ENCODE assay signal across 8 cellular contexts in genomic region chrX:124217289-124218251, GRCh38.
DNase-seq lines count a peak whose midpoint lies in the region; ATAC-seq, FAIRE-seq and TF ChIP-seq lines count a peak whose summit lies in the region.

No MANE protein-coding gene starts in this region.

- no peak overlapping the region for H3K4me3 ChIP-seq in K562
- no peak overlapping the region for H3K4me3 ChIP-seq in PC-9

- H3K9me3 ChIP-seq in K562 (replicated peaks; ENCODE audit: control insufficient read depth, insufficient read depth, low read depth, low read length) (no peaks in the 10 kb centered on the region), PC-9 (ENCODE audit: insufficient read depth, low read depth) (no peaks in the 10 kb centered on the region)

- no peak for TF ChIP-seq EP300 in K562 (IDR thresholded peaks at IDR 0.05; ENCODE audit: low read length)

- FAIRE-seq in K562 (lab: Jason Lieb, UNC), result no peak

- WGBS in K562 (ENCODE audit: insufficient coverage, low coverage, missing lambda C conversion rate), result 20% methylated on average over 9 of the region's 10 CpGs

- peak overlapping the region; percentile 52 to 76 (median 69) for H3K4me3 Mint-ChIP-seq in naive thymus-derived CD8-positive, alpha-beta T cell

- H3K36me3 ChIP-seq in K562 (ENCODE audit: control insufficient read depth, insufficient read depth, low read length) (no peaks in the 10 kb centered on the region), PC-9 (ENCODE audit: low read depth) (no peaks in the 10 kb centered on the region)

- H3K79me2 ChIP-seq in K562 (ENCODE audit: control insufficient read depth, insufficient read depth, low read length) (no peaks in the 10 kb centered on the region), PC-9 (ENCODE audit: low read depth) (no peaks in the 10 kb centered on the region)

- H3K4me1 ChIP-seq in K562 (replicated peaks in 1 of 2; ENCODE audit: control insufficient read depth in 2 of 2, insufficient read depth in 2 of 2, low read length in 2 of 2) (peaks cover 4 to 6% of the 10 kb centered on the region in 2 experiments; a peak in 3 of 5 replicates), PC-9 (replicated peaks; ENCODE audit: insufficient read depth) (no peaks in the 10 kb centered on the region)

- H2AFZ ChIP-seq in K562 (ENCODE audit: low read depth, low read length) (peak overlapping the region; percentile 69), PC-9 (no peak overlapping the region)

- no peaks in the 10 kb centered on the region for H3K27me3 Mint-ChIP-seq in naive thymus-derived CD8-positive, alpha-beta T cell

- peak overlapping the region; percentile 72 to 96 (median 92) for H3K27ac Mint-ChIP-seq in naive thymus-derived CD8-positive, alpha-beta T cell

- H3K27ac ChIP-seq in K562 (ENCODE audit: extremely low read depth, low read depth, low read length) (no peak overlapping the region), PC-9 (no peak overlapping the region)

- in situ Hi-C loops in K562 (cut with MboI), result no loop called here
- in situ Hi-C loops in G401 (cut with HindIII; ENCODE audit: low sequenced_read_pairs), result no loop called here

- CTCF ChIA-PET in K562 (lab: Yijun Ruan, JAX; ENCODE audit: low intra/inter-chr PET ratio) (no interaction called here), PC-9 (lab: Charles Lee) (no interaction called here)

- H3K9me2 ChIP-seq in PC-9 (ENCODE audit: insufficient read depth), result no peaks in the 10 kb centered on the region

- no peaks in the 10 kb centered on the region for H3K9me3 Mint-ChIP-seq in naive thymus-derived CD8-positive, alpha-beta T cell

- no peak overlapping the region for H3K4me2 ChIP-seq in K562 (ENCODE audit: insufficient read depth, low read length)
- no peak overlapping the region for H3K4me2 ChIP-seq in PC-9

- H4K20me1 ChIP-seq in K562 (replicated peaks; ENCODE audit: control insufficient read depth, insufficient read depth, low read length) (no peaks in the 10 kb centered on the region), PC-9 (ENCODE audit: insufficient read depth) (no peaks in the 10 kb centered on the region)

- H3K9me1 ChIP-seq in K562 (ENCODE audit: control insufficient read depth, insufficient read depth, low read length), result no peaks in the 10 kb centered on the region

- no peaks in the 10 kb centered on the region for H3K36me3 Mint-ChIP-seq in naive thymus-derived CD8-positive, alpha-beta T cell

- DNase-seq in DMS153 treated with DMSO at 0.1 percent for 48 hours (lab: John Stamatoyannopoulos, UW; ENCODE audit: unreplicated experiment) (peak; percentile 82), T-helper 22 cell (ENCODE audit: low read depth) (peak; percentile 60), K562 (ENCODE audit: extremely low read depth in 1 of 4, low spot score in 3 of 4) (peak in 1 of 4 experiments; percentile 14), PC-9 (no peak), G401 (ENCODE audit: low spot score) (no peak)
- peak; percentile 24 to 80 (median 54) for DNase-seq in naive thymus-derived CD8-positive, alpha-beta T cell

- H3K4me1 Mint-ChIP-seq in naive thymus-derived CD8-positive, alpha-beta T cell, result peaks cover 45 to 77% (median 70%) of the 10 kb centered on the region in 4 donors

- TF ChIP-seq POLR2A in K562 (conservative IDR thresholded peaks at IDR 0.05), result no peak

- peak; percentile 79 for ATAC-seq in GM21360 (IDR thresholded peaks at IDR 0.05; ENCODE audit: unreplicated experiment)
- peak; percentile 76 for ATAC-seq in HG03565 (IDR thresholded peaks at IDR 0.05; ENCODE audit: unreplicated experiment)
- peak; percentile 75 for ATAC-seq in K562
- peak; percentile 94 to 96 for ATAC-seq in naive thymus-derived CD8-positive, alpha-beta T cell

- peak overlapping the region in 1 of 2 experiments; percentile 45; a peak in 1 of 4 replicates for H3K9ac ChIP-seq in K562 (ENCODE audit: insufficient read depth in 1 of 2, low read depth in 2 of 2, low read length in 2 of 2)

- POLR2A ChIA-PET in K562 (lab: Yijun Ruan, JAX), result interaction anchor here (0.6 to 0.9 kb wide), 2 partner anchors 16 to 151 kb away, joined by 3 to 4 read pairs; no protein-coding TSS in a partner anchor
- POLR2A ChIA-PET in naive thymus-derived CD8-positive, alpha-beta T cell (lab: Charles Lee), result interaction anchor here (0.7 to 3.7 kb wide), 5 partner anchors 124 to 574 kb away, joined by 3 to 19 read pairs (median 4); partner anchors contain the start of gene SH2D1A
- POLR2A ChIA-PET in PC-9 (lab: Charles Lee; ENCODE audit: unreplicated experiment), result no interaction called here

- intact Hi-C loops in K562 (cut with micrococcal nuclease) (no loop called here), PC-9 (cut with micrococcal nuclease; ENCODE audit: unreplicated experiment) (no loop called here)

- no peak for TF ChIP-seq RAD21 in K562 (CRISPR knock-in tag; conservative IDR thresholded peaks at IDR 0.05 in 1 of 2, IDR thresholded peaks at IDR 0.05 in 1 of 2)

- H3K27me3 ChIP-seq in K562 (ENCODE audit: control insufficient read depth in 2 of 2, insufficient read depth in 2 of 2, low read length in 2 of 2) (no peaks in the 10 kb centered on the region; a peak in 1 of 5 replicates), PC-9 (ENCODE audit: insufficient read depth, low read depth) (no peaks in the 10 kb centered on the region)

- TF ChIP-seq CTCF in K562 (IDR thresholded peaks at IDR 0.05 in 2 of 3, conservative IDR thresholded peaks at IDR 0.05 in 1 of 3; ENCODE audit: insufficient read depth in 2 of 3, low read depth in 1 of 3, low read length in 3 of 3), result no peak
- TF ChIP-seq CTCF in PC-9 (conservative IDR thresholded peaks at IDR 0.05), result no peak

- no TSS peak for BruUV-seq in K562 (replicated peaks; lab: Mats Ljungman, UMichigan)
- BruUV-seq in PC-9 (replicated peaks; lab: Mats Ljungman, UMichigan), result no TSS peak

- no peaks in the 10 kb centered on the region for H3F3A ChIP-seq in PC-9 (ENCODE audit: insufficient read depth, low read depth)

TF ChIP-seq in K562, 482 proteins besides CTCF, POLR2A, EP300 and RAD21:
- no peak for TF ChIP-seq BCOR (IDR thresholded peaks at IDR 0.05)
- no peak for TF ChIP-seq ZNF277 (CRISPR knock-in tag; IDR thresholded peaks at IDR 0.05; ENCODE audit: borderline replicate concordance)
- TF ChIP-seq PKNOX1 (IDR thresholded peaks at IDR 0.05), result peak; percentile 20; the same call in 1 of the 2 replicates
- TF ChIP-seq ZNF766 (CRISPR knock-in tag; conservative IDR thresholded peaks at IDR 0.05), result peak; percentile 92
- no peak for TF ChIP-seq GTF2E2 (tag; IDR thresholded peaks at IDR 0.05)
- no peak for TF ChIP-seq STAG1 (CRISPR knock-in tag; IDR thresholded peaks at IDR 0.05; ENCODE audit: borderline replicate concordance)
- TF ChIP-seq MEIS2 (IDR thresholded peaks at IDR 0.05; ENCODE audit: partially characterized antibody), result peak; percentile 23
- no peak for TF ChIP-seq ZNF696 (CRISPR knock-in tag; conservative IDR thresholded peaks at IDR 0.05)
- peak; percentile 41; the same call in 1 of the 2 replicates for TF ChIP-seq SOX6 (IDR thresholded peaks at IDR 0.05)
- no peak for TF ChIP-seq HDAC8 (tag; IDR thresholded peaks at IDR 0.05)
- TF ChIP-seq JUND (IDR thresholded peaks at IDR 0.05; ENCODE audit: borderline replicate concordance, low read depth, low read length), result no peak
- peak; percentile 21; the same call in 1 of the 3 replicates for TF ChIP-seq JUND (tag; IDR thresholded peaks at IDR 0.05; ENCODE audit: borderline replicate concordance, low read depth, low read length)

Comparison
In these comparisons a context has a peak if more than half of its experiments do, and no peak if none do; other contexts are left out.
1. DNase-seq: peak in DMS153 treated with DMSO at 0.1 percent for 48 hours (single experiment), T-helper 22 cell (single experiment) and naive thymus-derived CD8-positive, alpha-beta T cell (10 of 10); none in PC-9 (0 of 2) and G401 (single experiment).
2. Peak in every context shown above with its lines, with median percentiles within 50 percentile points of each other: ATAC-seq.